In the genomic region with DNA sequence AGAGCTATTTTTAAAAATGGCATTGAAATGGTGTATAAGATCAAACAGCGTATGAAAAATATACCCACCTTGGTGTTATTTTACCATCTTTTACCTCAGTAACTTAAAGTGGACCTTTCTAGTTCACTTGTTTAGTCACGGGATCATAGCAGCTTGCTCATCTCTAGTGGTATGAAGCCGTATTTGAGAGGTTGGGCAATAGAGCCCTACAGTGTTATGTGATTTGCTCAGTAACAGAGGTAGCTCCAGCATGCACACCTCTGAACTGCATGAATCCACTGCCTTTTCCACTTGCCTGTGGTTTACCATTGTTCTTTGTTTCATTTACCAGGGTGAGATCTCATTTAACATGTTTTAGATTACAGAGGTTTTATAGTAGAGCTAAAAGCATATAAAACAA, we compare ENCODE assay signal across 1 cellular context.
TF ChIP-seq lines count a peak whose summit lies in the region.

No MANE protein-coding gene starts in this region.

TF ChIP-seq in K562, 482 proteins besides CTCF, POLR2A, EP300 and RAD21:
- TF ChIP-seq DIDO1 (tag; IDR thresholded peaks at IDR 0.05; ENCODE audit: low read depth) (no peak), NONO (IDR thresholded peaks at IDR 0.05; ENCODE audit: low read depth in 2 of 2, low read length in 1 of 2) (no peak), CEBPG (CRISPR knock-in tag; IDR thresholded peaks at IDR 0.05) (no peak; the same call in 1 of the 2 replicates), CEBPG (tag; conservative IDR thresholded peaks at IDR 0.05 in 1 of 2, IDR thresholded peaks at IDR 0.05 in 1 of 2) (no peak), NFRKB (IDR thresholded peaks at IDR 0.05; ENCODE audit: low read depth) (no peak), TRIM24 (IDR thresholded peaks at IDR 0.05) (no peak), TCF7 (IDR thresholded peaks at IDR 0.05; ENCODE audit: borderline replicate concordance) (no peak), ZNF57 (CRISPR knock-in tag; IDR thresholded peaks at IDR 0.05) (no peak), PYGO2 (tag; IDR thresholded peaks at IDR 0.05) (no peak), RBM15 (IDR thresholded peaks at IDR 0.05; ENCODE audit: insufficient read depth, low read length) (no peak)
